In genomic region chr10:51881213-51881612, GRCh38 we compare ENCODE assay signal across 28 cellular contexts.
"Had no signal": no experiment of that assay in that cellular context is flagged by ENCODE, and none has a peak within 500 bp of the region (broad histone marks: within the 10 kb centered on the region; RNA-seq: fewer than 3 reads in every experiment).

No MANE protein-coding gene starts in this region.

- DNase-seq: activated CD4-positive, alpha-beta T cell treated with anti-CD3 and anti-CD28 coated beads, Interleukin-2, amount 10 ng/mL, durations not matched to agents 24 days and 14 days; activated CD4-positive, alpha-beta T cell treated with anti-CD3 and anti-CD28 coated beads, Interleukin-2, amount 50 U/mL, for 4 hours; activated CD8-positive, alpha-beta T cell treated with anti-CD3 and anti-CD28 coated beads for 36 hours; activated effector memory CD4-positive, alpha-beta T cell treated with anti-CD3 and anti-CD28 coated beads, Interleukin-2, amount 50 U/mL, for 16 hours; activated naive CD4-positive, alpha-beta T cell treated with Interleukin-2 at 50 U/mL for 16 hours; activated naive CD8-positive, alpha-beta T cell treated with anti-CD3 and anti-CD28 coated beads, Interleukin-2, amount 10 ng/mL, durations not matched to agents 7 days and 5 days; activated T-cell treated with anti-CD3 and anti-CD28 coated beads, Interleukin-2, amount 50 U/mL, for 1 hour; activated T-cell treated with anti-CD3 and anti-CD28 coated beads, Interleukin-2, amount 50 U/mL, for 72 hours; amygdala; central memory CD4-positive, alpha-beta T cell; NCI-H1105; NCI-H1436; NCI-H1694; NCI-H1930; NCI-H2081 treated with DMSO at 0.1 percent for 48 hours; NCI-H226; NCI-H446 treated with DMSO at 0.1 percent for 48 hours; NCI-H524; NCI-H69; SHP77; SJCRH30; T-cell; T-helper 2 cell; T-helper 9 cell had no signal

- H3K4me3 ChIP-seq: SJCRH30, SK-N-MC had no signal

- H3K4me1 ChIP-seq: SJCRH30 had no signal

- H3K27ac ChIP-seq: KMS-11, SJCRH30, SK-N-MC had no signal

- ATAC-seq: activated CD8-positive, alpha-beta T cell treated with anti-CD3 and anti-CD28 coated beads for 36 hours; activated T-cell treated with anti-CD3 and anti-CD28 coated beads, Interleukin-2, amount 50 U/mL, for 72 hours; activated T-helper 17 cell treated with anti-CD3 and anti-CD28 coated beads, Interleukin-2, amount 50 U/mL, for 72 hours; Panc1; T-cell had no signal

- H3K9ac ChIP-seq: KMS-11 had no signal

- H3K27me3 ChIP-seq: SJCRH30 had no signal

- H3K9me3 ChIP-seq: SJCRH30 had no signal

- H3K4me2 ChIP-seq: KMS-11 had no signal

- H3K36me3 ChIP-seq: SJCRH30 had no signal
